Comparison of ENCODE assay signal across 8 cellular contexts in genomic region chr12:57738661-57739237, GRCh38. TPM values are rescaled to one million over a fixed set of nuclear protein-coding genes. Genes with fewer than 3 reads are reported as not detected.
DNase-seq lines count a peak whose midpoint lies in the region; ATAC-seq and TF ChIP-seq lines count a peak whose summit lies in the region.

Gene AGAP2 (minus strand): TSS chr12:57738742. CDS start chr12:57738246, 496 bp downstream.

- H3K4me1 ChIP-seq in RWPE2 (ENCODE audit: insufficient read depth, poor library complexity, severe bottlenecking) = no peaks in the 10 kb centered on the region
- peaks cover 0 to 39% (median 38%) of the 10 kb centered on the region in 4 donors for H3K4me1 ChIP-seq in sigmoid colon

- TF ChIP-seq POLR2A in sigmoid colon (IDR thresholded peaks at IDR 0.05) = no peak

- TF ChIP-seq CTCF in RWPE2 (IDR thresholded peaks at IDR 0.05; ENCODE audit: poor library complexity, severe bottlenecking) (no peak), fibroblast of mammary gland (conservative IDR thresholded peaks at IDR 0.05; ENCODE audit: control insufficient read depth, insufficient read depth, low read depth, low read length) (no peak), sigmoid colon (IDR thresholded peaks at IDR 0.05) (no peak)

- H3K36me3 ChIP-seq in RWPE2 (ENCODE audit: low read depth) (no peaks in the 10 kb centered on the region), sigmoid colon (no peaks in the 10 kb centered on the region)

- H3K4me3 ChIP-seq in RWPE2 (ENCODE audit: severe bottlenecking) (peak within 1 kb of the TSS; percentile 5), fibroblast of mammary gland (ENCODE audit: control insufficient read depth, low read depth, low read length) (peak within 1 kb of the TSS; percentile 2), sigmoid colon (peak within 1 kb of the TSS in 3 of 4 donors; percentile 20 to 43 (median 41))

- intact Hi-C loops in sigmoid colon (cut with DNase I) = no loop called here

- DNase-seq in DMS53 (lab: John Stamatoyannopoulos, UW) = peak; percentile 46
- no peak for DNase-seq in DMS53 treated with DMSO at 0.1 percent for 48 hours (lab: John Stamatoyannopoulos, UW; ENCODE audit: unreplicated experiment)
- no peak for DNase-seq in RWPE2 (ENCODE audit: low spot score)
- DNase-seq in fibroblast of mammary gland (ENCODE audit: low read depth) = no peak
- DNase-seq in sigmoid colon = no peak
- no peak for DNase-seq in NK-92 (lab: John Stamatoyannopoulos, UW; ENCODE audit: unreplicated experiment)
- DNase-seq in activated CD4-positive, alpha-beta T cell treated with anti-CD3 and anti-CD28 coated beads for 1 hour = no peak

- H3K27ac ChIP-seq in RWPE2 (ENCODE audit: poor library complexity, severe bottlenecking) (no peak within 1 kb of the TSS), sigmoid colon (peak within 1 kb of the TSS in 1 of 4 donors; percentile 38)

- H3K27me3 ChIP-seq in RWPE2 (ENCODE audit: insufficient read depth, poor library complexity, severe bottlenecking) (peaks cover 53% of the 10 kb centered on the region), sigmoid colon (peaks cover 47 to 75% (median 51%) of the 10 kb centered on the region in 3 donors)

- WGBS in sigmoid colon, 2 donors = 24 to 43% methylated on average over 36 of the region's 36 CpGs

- no peak for TF ChIP-seq EP300 in sigmoid colon (IDR thresholded peaks at IDR 0.05)

- no peak for ATAC-seq in RWPE2 (ENCODE audit: low read depth)
- no peak for ATAC-seq in HG03442 (IDR thresholded peaks at IDR 0.05; ENCODE audit: unreplicated experiment)

- no peaks in the 10 kb centered on the region for H3K9me3 ChIP-seq in RWPE2 (ENCODE audit: severe bottlenecking)
- no peaks in the 10 kb centered on the region for H3K9me3 ChIP-seq in sigmoid colon

RNA-seq across cellular contexts. Expression of gene AGAP2, which starts in this region (rescaled TPM):
- total RNA-seq in sigmoid colon = 1 to 10 TPM in 3 of 4 donors, under 1 TPM in 1; 0.82 to 3.0 (median 1.8) TPM
- 1 to 10 TPM in 1 of 3 donors, under 1 TPM in 2; under 0.01 to 6.4 (median 0.46) TPM for polyA plus RNA-seq in sigmoid colon
